In genomic region chr4:159398236-159398638, GRCh38 we compare ENCODE assay signal across 14 cellular contexts.
DNase-seq lines count a peak whose midpoint lies in the region; ATAC-seq and TF ChIP-seq lines count a peak whose summit lies in the region.
"Had no signal": no experiment of that assay in that cellular context is flagged by ENCODE, and none has a peak within 500 bp of the region (broad histone marks: within the 10 kb centered on the region; RNA-seq: fewer than 3 reads in every experiment).

No MANE protein-coding gene starts in this region.

- peak; percentile 29 to 56 for TF ChIP-seq EP300 in tibial nerve (IDR thresholded peaks at IDR 0.05)

- intact Hi-C loops in MCF 10A (cut with micrococcal nuclease), result no loop called here
- intact Hi-C loops in breast epithelium (cut with DNase I; ENCODE audit: low total_unique reads), result no loop called here
- intact Hi-C loops in left ventricle myocardium inferior (cut with micrococcal nuclease), result no loop called here

- no peak overlapping the region for H3K4me3 Mint-ChIP-seq in MCF 10A (ENCODE audit: unreplicated experiment)
- no peak overlapping the region for H3K4me3 Mint-ChIP-seq in stimulated activated memory B cell treated with anti-CD40 and anti-IgM and Interleukin-4, amounts not matched to agents 10 μg/mL and 1 μg/mL and 100 μg/mL, for 72 hours
- H3K4me3 Mint-ChIP-seq: activated naive CD8-positive, alpha-beta T cell; central memory CD8-positive, alpha-beta T cell had no signal

- H3K4me3 ChIP-seq in breast epithelium (no peak overlapping the region), choroid plexus epithelial cell (ENCODE audit: low read depth, low read length) (no peak overlapping the region), left ventricle myocardium inferior (no peak overlapping the region), tibial nerve (no peak overlapping the region)
- H3K4me3 ChIP-seq: psoas muscle, suprapubic skin had no signal

- H3K27ac ChIP-seq in breast epithelium (no peak overlapping the region), left ventricle myocardium inferior (replicated peaks) (peak overlapping the region; percentile 78), tibial nerve (no peak overlapping the region)
- H3K27ac ChIP-seq: psoas muscle, suprapubic skin had no signal

- no peaks in the 10 kb centered on the region for H3K4me1 ChIP-seq in breast epithelium
- H3K4me1 ChIP-seq in left ventricle myocardium inferior, result peaks cover 65% of the 10 kb centered on the region
- peaks cover 0 to 14% (median 0%) of the 10 kb centered on the region in 4 donors for H3K4me1 ChIP-seq in tibial nerve
- H3K4me1 ChIP-seq: psoas muscle had no signal

- H3K27me3 ChIP-seq in breast epithelium, result no peaks in the 10 kb centered on the region
- H3K27me3 ChIP-seq in left ventricle myocardium inferior (ENCODE audit: low read depth), result no peaks in the 10 kb centered on the region
- no peaks in the 10 kb centered on the region for H3K27me3 ChIP-seq in tibial nerve
- H3K27me3 ChIP-seq: suprapubic skin had no signal

- ATAC-seq in stimulated activated memory B cell treated with anti-CD40 and anti-IgM and Interleukin-4, amounts not matched to agents 10 μg/mL and 1 μg/mL and 100 μg/mL, for 72 hours, result no peak

- peaks cover 11% of the 10 kb centered on the region for H3K4me1 Mint-ChIP-seq in MCF 10A (ENCODE audit: insufficient read depth, unreplicated experiment)
- no peaks in the 10 kb centered on the region for H3K4me1 Mint-ChIP-seq in stimulated activated memory B cell treated with anti-CD40 and anti-IgM and Interleukin-4, amounts not matched to agents 10 μg/mL and 1 μg/mL and 100 μg/mL, for 72 hours
- H3K4me1 Mint-ChIP-seq: central memory CD8-positive, alpha-beta T cell had no signal

- TF ChIP-seq POLR2A in breast epithelium (IDR thresholded peaks at IDR 0.05), result no peak
- TF ChIP-seq POLR2A in tibial nerve (IDR thresholded peaks at IDR 0.05), result no peak

- DNase-seq in MCF 10A (ENCODE audit: unreplicated experiment), result peak; percentile 49
- no peak for DNase-seq in breast epithelium (ENCODE audit: low spot score in 2 of 2)
- no peak for DNase-seq in choroid plexus epithelial cell (ENCODE audit: low read depth)
- no peak for DNase-seq in left ventricle myocardium inferior
- DNase-seq in tibial nerve (ENCODE audit: low spot score in 2 of 2), result peak in 1 of 2 donors; percentile 11
- DNase-seq in NCI-H345 (lab: John Stamatoyannopoulos, UW), result no peak
- DNase-seq in activated CD4-positive, CD25-positive, alpha-beta regulatory T cell treated with anti-CD3 and anti-CD28 coated beads, Interleukin-2, amount 50 U/mL, for 72 hours, result no peak
- DNase-seq: COR-L47, NCI-H774, psoas muscle had no signal

- H3K27me3 Mint-ChIP-seq in MCF 10A (ENCODE audit: insufficient read depth, unreplicated experiment), result no peaks in the 10 kb centered on the region
- H3K27me3 Mint-ChIP-seq in stimulated activated memory B cell treated with anti-CD40 and anti-IgM and Interleukin-4, amounts not matched to agents 10 μg/mL and 1 μg/mL and 100 μg/mL, for 72 hours, result peaks cover 24% of the 10 kb centered on the region

- 34 to 44% methylated on average over 7 of the region's 7 CpGs for WGBS in tibial nerve, 2 donors

- no peak overlapping the region for H3K27ac Mint-ChIP-seq in MCF 10A (ENCODE audit: low read depth, unreplicated experiment)
- no peak overlapping the region for H3K27ac Mint-ChIP-seq in stimulated activated memory B cell treated with anti-CD40 and anti-IgM and Interleukin-4, amounts not matched to agents 10 μg/mL and 1 μg/mL and 100 μg/mL, for 72 hours
- H3K27ac Mint-ChIP-seq: activated naive CD8-positive, alpha-beta T cell had no signal

- no peaks in the 10 kb centered on the region for H3K9me3 ChIP-seq in breast epithelium
- H3K9me3 ChIP-seq in left ventricle myocardium inferior (replicated peaks), result no peaks in the 10 kb centered on the region
- no peaks in the 10 kb centered on the region for H3K9me3 ChIP-seq in tibial nerve
- H3K9me3 ChIP-seq: psoas muscle, suprapubic skin had no signal

- POLR2A ChIA-PET in MCF 10A (lab: Yijun Ruan, JAX), result interaction anchor here (1.9 kb wide), 1 partner anchor 9 kb away, joined by 4 read pairs; no protein-coding TSS in a partner anchor

- H3K9me3 Mint-ChIP-seq in MCF 10A (ENCODE audit: unreplicated experiment), result no peaks in the 10 kb centered on the region
- H3K9me3 Mint-ChIP-seq in stimulated activated memory B cell treated with anti-CD40 and anti-IgM and Interleukin-4, amounts not matched to agents 10 μg/mL and 1 μg/mL and 100 μg/mL, for 72 hours, result no peaks in the 10 kb centered on the region
- H3K9me3 Mint-ChIP-seq: central memory CD8-positive, alpha-beta T cell had no signal

- H3K36me3 Mint-ChIP-seq in MCF 10A (ENCODE audit: insufficient read depth, unreplicated experiment), result no peaks in the 10 kb centered on the region
- no peaks in the 10 kb centered on the region for H3K36me3 Mint-ChIP-seq in stimulated activated memory B cell treated with anti-CD40 and anti-IgM and Interleukin-4, amounts not matched to agents 10 μg/mL and 1 μg/mL and 100 μg/mL, for 72 hours

- no TSS peak for BruUV-seq in MCF 10A (replicated peaks; lab: Mats Ljungman, UMichigan)

- H3K36me3 ChIP-seq in breast epithelium (no peaks in the 10 kb centered on the region), left ventricle myocardium inferior (no peaks in the 10 kb centered on the region), tibial nerve (no peaks in the 10 kb centered on the region)
- H3K36me3 ChIP-seq: suprapubic skin had no signal

- CTCF ChIA-PET in MCF 10A (lab: Yijun Ruan, JAX), result interaction anchor here (0.6 kb wide), 1 partner anchor 97 kb away, joined by 3 read pairs; no protein-coding TSS in a partner anchor

- TF ChIP-seq CTCF in MCF 10A (IDR thresholded peaks at IDR 0.05; ENCODE audit: unreplicated experiment) (no peak), breast epithelium (IDR thresholded peaks at IDR 0.05) (no peak), choroid plexus epithelial cell (conservative IDR thresholded peaks at IDR 0.05; ENCODE audit: low read depth, low read length) (peak; percentile 16), left ventricle myocardium inferior (IDR thresholded peaks at IDR 0.05; ENCODE audit: borderline replicate concordance) (peak; percentile 45), tibial nerve (IDR thresholded peaks at IDR 0.05) (no peak)

Comparison
In these comparisons a context has a peak if more than half of its experiments do, and no peak if none do; other contexts are left out.
1. CTCF ChIP-seq: peak in choroid plexus epithelial cell (single experiment) and left ventricle myocardium inferior (single experiment); none in MCF 10A (single experiment), breast epithelium (0 of 3) and tibial nerve (0 of 5).